1 cellular context compared by ENCODE assay signal in the genomic region with DNA sequence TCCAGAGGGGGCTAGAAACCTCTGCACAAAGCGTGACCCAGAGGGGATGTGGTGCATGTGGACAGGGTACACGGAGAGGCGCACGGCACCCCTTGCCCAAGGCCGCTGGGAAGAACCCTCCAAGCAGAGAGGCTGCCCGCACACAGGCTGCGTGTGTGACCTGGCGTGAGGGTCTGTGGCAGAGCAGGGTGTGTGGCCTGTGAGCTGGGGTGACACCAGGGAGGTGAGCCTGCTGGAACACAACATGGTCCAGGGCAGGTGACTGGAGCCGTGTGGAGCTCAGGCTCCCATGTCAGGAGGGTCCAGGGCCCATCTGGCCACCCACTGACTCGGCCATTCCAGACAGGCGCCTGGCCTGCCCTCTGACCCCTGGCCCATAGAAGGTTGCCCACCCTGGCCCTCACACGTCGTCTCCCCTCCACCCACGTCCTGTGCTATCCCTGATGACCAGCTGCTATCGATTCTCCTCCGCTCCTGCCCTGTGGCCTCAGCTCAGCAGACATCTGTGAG.
TF ChIP-seq lines count a peak whose summit lies in the region.

No MANE protein-coding gene starts in this region.

TF ChIP-seq in HepG2, 621 proteins besides CTCF, POLR2A, EP300 and RAD21:
- TF ChIP-seq BHLHE40 (IDR thresholded peaks at IDR 0.05; ENCODE audit: low read length) (no peak), NBN (conservative IDR thresholded peaks at IDR 0.05) (no peak), ZNF24 (IDR thresholded peaks at IDR 0.05) (no peak), ZNF264 (CRISPR knock-in tag; IDR thresholded peaks at IDR 0.05) (no peak), RFX3 (CRISPR knock-in tag; IDR thresholded peaks at IDR 0.05) (no peak), SYNCRIP (IDR thresholded peaks at IDR 0.05; ENCODE audit: insufficient read depth, low read depth, low read length) (no peak), ZNF777 (CRISPR knock-in tag; IDR thresholded peaks at IDR 0.05) (no peak), KDM5A (IDR thresholded peaks at IDR 0.05; ENCODE audit: borderline replicate concordance, low read length) (no peak)
- TF ChIP-seq, protein P1, sequence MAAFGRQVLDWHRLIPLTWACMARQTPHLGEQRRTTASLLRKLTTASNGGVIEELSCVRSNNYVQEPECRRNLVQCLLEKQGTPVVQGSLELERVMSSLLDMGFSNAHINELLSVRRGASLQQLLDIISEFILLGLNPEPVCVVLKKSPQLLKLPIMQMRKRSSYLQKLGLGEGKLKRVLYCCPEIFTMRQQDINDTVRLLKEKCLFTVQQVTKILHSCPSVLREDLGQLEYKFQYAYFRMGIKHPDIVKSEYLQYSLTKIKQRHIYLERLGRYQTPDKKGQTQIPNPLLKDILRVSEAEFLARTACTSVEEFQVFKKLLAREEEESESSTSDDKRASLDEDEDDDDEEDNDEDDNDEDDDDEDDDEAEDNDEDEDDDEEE (CRISPR knock-in tag; IDR thresholded peaks at IDR 0.05): no peak
- TF ChIP-seq, protein P2, sequence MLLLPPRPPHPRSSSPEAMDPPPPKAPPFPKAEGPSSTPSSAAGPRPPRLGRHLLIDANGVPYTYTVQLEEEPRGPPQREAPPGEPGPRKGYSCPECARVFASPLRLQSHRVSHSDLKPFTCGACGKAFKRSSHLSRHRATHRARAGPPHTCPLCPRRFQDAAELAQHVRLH (CRISPR knock-in tag; IDR thresholded peaks at IDR 0.05; ENCODE audit: borderline replicate concordance, low read depth): no peak
- TF ChIP-seq, protein P3, sequence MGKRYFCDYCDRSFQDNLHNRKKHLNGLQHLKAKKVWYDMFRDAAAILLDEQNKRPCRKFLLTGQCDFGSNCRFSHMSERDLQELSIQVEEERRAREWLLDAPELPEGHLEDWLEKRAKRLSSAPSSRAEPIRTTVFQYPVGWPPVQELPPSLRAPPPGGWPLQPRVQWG (CRISPR knock-in tag; IDR thresholded peaks at IDR 0.05; ENCODE audit: borderline replicate concordance, low read depth): no peak
